ENCODE assay signal across 1 cellular context in genomic region chr5:1511651-1512540, GRCh38.
TF ChIP-seq lines count a peak whose summit lies in the region.

No MANE protein-coding gene starts in this region.

TF ChIP-seq in HCT116, 20 proteins besides CTCF, POLR2A, EP300 and RAD21 (continued from another document):
- no peak for TF ChIP-seq ZBTB33 (IDR thresholded peaks at IDR 0.05; ENCODE audit: extremely low read depth, insufficient replicate concordance, low read length)
- no peak for TF ChIP-seq ZNF274 (IDR thresholded peaks at IDR 0.05; ENCODE audit: low read depth, low read length)
